ENCODE assay signal across 8 cellular contexts in the genomic region with DNA sequence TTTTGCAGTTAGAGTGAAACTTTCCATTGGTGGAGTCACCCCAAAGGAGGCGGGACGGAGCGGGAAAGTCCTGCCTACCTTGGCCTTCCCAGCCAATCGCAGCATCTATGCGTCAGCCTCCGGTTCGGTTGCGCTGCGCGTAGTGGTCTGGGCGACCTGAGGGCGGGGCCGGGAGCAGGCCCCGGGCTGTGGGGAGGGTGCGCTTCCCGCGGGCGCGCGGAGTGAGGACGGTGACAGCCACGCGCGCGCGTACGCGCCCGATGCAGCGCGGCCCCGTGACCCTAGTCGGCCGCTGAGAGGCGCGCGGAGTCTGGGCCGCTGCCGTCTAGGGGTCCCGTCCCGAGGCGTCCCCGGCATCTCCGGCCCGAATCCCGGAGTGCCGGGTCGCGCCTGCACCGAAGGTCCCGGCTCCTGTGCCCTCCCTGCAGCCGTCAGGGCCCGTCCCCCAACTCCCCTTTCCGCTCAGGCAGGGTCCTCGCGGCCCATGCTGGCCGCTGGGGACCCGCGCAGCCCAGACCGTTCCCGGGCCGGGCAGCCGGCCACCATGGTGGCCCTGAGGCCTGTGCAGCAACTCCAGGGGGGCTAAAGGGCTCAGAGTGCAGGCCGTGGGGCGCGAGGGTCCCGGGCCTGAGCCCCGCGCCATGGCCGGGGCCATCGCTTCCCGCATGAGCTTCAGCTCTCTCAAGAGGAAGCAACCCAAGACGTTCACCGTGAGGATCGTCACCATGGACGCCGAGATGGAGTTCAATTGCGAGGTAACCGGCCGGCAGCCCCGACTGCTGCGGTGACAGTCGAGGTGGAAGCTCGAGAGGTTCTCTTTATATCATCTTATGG. TPM values are rescaled to one million over a fixed set of nuclear protein-coding genes. Genes with fewer than 3 reads are reported as not detected.
DNase-seq lines count a peak whose midpoint lies in the region; ATAC-seq and TF ChIP-seq lines count a peak whose summit lies in the region.

A gene (plus strand): TSS at position 276 of the 834 bp plus-strand sequence. CDS start 366 bp downstream, at position 642.

- peak; percentile 97 for ATAC-seq in HG02759 (IDR thresholded peaks at IDR 0.05; ENCODE audit: unreplicated experiment)

- H3K9me3 ChIP-seq in ovary (no peaks in the 10 kb centered on the region), thyroid gland (no peaks in the 10 kb centered on the region)

- peak within 1 kb of the TSS; percentile 90 for H3K4me3 ChIP-seq in ovary
- H3K4me3 ChIP-seq in thyroid gland (replicated peaks in 1 of 3), result peak within 1 kb of the TSS; percentile 56 to 97 (median 91)

- TF ChIP-seq POLR2A in ovary (IDR thresholded peaks at IDR 0.05), result peak; percentile 42
- peak; percentile 60 to 90 for TF ChIP-seq POLR2A in thyroid gland (IDR thresholded peaks at IDR 0.05)

- 0 to 1% (median 0%) methylated on average over 51 to 84 of the region's 84 CpGs for WGBS in ovary, 3 donors
- WGBS in thyroid gland, 2 donors, result 0 to 1% methylated on average over 18 to 19 of the region's 84 CpGs

- H3K27me3 ChIP-seq in ovary (no peaks in the 10 kb centered on the region), thyroid gland (no peaks in the 10 kb centered on the region)

- TF ChIP-seq CTCF in GM12872 (IDR thresholded peaks at IDR 0.05; ENCODE audit: insufficient read depth, low read depth, low read length) (0 out of 3 replicates have a peak, but pooled peaks have one; percentile 2), ovary (IDR thresholded peaks at IDR 0.05) (no peak), thyroid gland (IDR thresholded peaks at IDR 0.05) (peak in 2 of 6 experiments; percentile 14 to 21)

- peaks cover 11% of the 10 kb centered on the region for H3K4me1 ChIP-seq in ovary (ENCODE audit: insufficient read depth)
- peaks cover 15 to 19% of the 10 kb centered on the region in 2 donors for H3K4me1 ChIP-seq in thyroid gland

- no peaks in the 10 kb centered on the region for H3K36me3 ChIP-seq in ovary
- H3K36me3 ChIP-seq in thyroid gland, result no peaks in the 10 kb centered on the region

- DNase-seq in NCI-H128 (lab: John Stamatoyannopoulos, UW; ENCODE audit: unreplicated experiment), result peak; percentile 94
- DNase-seq in SW 1271 (lab: John Stamatoyannopoulos, UW), result peak; percentile 91 to 97
- peak; percentile 96 for DNase-seq in activated naive CD8-positive, alpha-beta T cell treated with anti-CD3 and anti-CD28 coated beads, Interleukin-2, amount 50 U/mL, for 16 hours (ENCODE audit: low read depth, low spot score)
- DNase-seq in head of caudate nucleus, result peak; percentile 98 to 100 (median 100)
- peak; percentile 97 to 99 (median 98) for DNase-seq in ovary
- DNase-seq in thyroid gland, result peak; percentile 99

- intact Hi-C loops in head of caudate nucleus (cut with DNase I), result loop anchor here (10.0 kb wide), 1 partner anchor 49 kb away; a partner anchor contains a TSS
- intact Hi-C loops in ovary (cut with DNase I), result no loop called here
- intact Hi-C loops in thyroid gland (cut with DNase I), result no loop called here

- no peak for TF ChIP-seq EP300 in ovary (IDR thresholded peaks at IDR 0.05)

- H3K27ac ChIP-seq in ovary (peak within 1 kb of the TSS; percentile 75 to 85), thyroid gland (peak within 1 kb of the TSS; percentile 94 to 98 (median 97))

RNA-seq across cellular contexts. Expression of the gene that starts here (rescaled TPM):
- total RNA-seq in ovary (10 to 100 TPM; 14.1 to 51.3 (median 34.5) TPM), thyroid gland (10 to 100 TPM; 37.5 to 65.5 (median 51.6) TPM)
- polyA plus RNA-seq in ovary, result 10 to 100 TPM in 1 of 2 donors, 1 to 10 TPM in 1; 6.8 to 15.5 TPM

Comparison
In these comparisons a context has a peak if more than half of its experiments do, and no peak if none do; other contexts are left out.
1. Peak in every context shown above with its lines: DNase-seq, ATAC-seq, H3K4me3 ChIP-seq and H3K27ac ChIP-seq.